Comparison of ENCODE assay signal across 9 cellular contexts in the genomic region with DNA sequence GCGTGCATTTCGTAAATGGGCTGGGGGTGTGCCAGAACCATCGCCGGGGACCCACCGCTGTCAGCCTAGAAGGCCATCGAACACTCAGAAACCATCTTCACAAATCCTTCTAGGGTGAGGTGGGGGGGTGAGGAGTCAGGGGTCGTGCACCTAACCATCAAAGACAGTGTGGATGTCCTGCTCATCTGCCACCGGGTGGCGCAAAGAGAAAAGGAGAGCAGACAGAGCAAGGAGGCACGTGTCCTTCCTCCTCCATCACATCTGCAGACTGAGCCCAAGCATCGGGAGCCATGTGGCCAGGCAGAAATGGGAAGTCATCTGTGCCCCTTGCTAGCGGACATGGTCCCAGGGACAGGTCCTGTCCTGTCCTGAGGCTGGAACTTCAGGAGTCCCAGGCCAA.
DNase-seq lines count a peak whose midpoint lies in the region; ATAC-seq and TF ChIP-seq lines count a peak whose summit lies in the region.
"Had no signal": no experiment of that assay in that cellular context is flagged by ENCODE, and none has a peak within 500 bp of the region (broad histone marks: within the 10 kb centered on the region; RNA-seq: fewer than 3 reads in every experiment).

No MANE protein-coding gene starts in this region.

- intact Hi-C loops in activated CD4-positive, alpha-beta T cell treated with anti-CD3 and anti-CD28 coated beads, Interleukin-2, amount 10 ng/mL, durations not matched to agents 24 days and 14 days (cut with micrococcal nuclease) = no loop called here
- intact Hi-C loops in Right ventricle myocardium superior (cut with DNase I) = no loop called here
- intact Hi-C loops in posterior cingulate gyrus (cut with DNase I) = loop anchor here (10.0 kb wide), 1 partner anchor 163 kb away; no protein-coding TSS in a partner anchor

- no peak overlapping the region for H3K4me3 Mint-ChIP-seq in activated CD4-positive, alpha-beta T cell treated with anti-CD3 and anti-CD28 coated beads, Interleukin-2, amount 10 ng/mL, durations not matched to agents 24 days and 14 days

- no peak overlapping the region for H3K4me3 ChIP-seq in AG04449 (ENCODE audit: low read depth, low read length)
- H3K4me3 ChIP-seq: tibial artery had no signal

- peaks cover 2% of the 10 kb centered on the region for H3K4me1 Mint-ChIP-seq in activated CD4-positive, alpha-beta T cell treated with anti-CD3 and anti-CD28 coated beads, Interleukin-2, amount 10 ng/mL, durations not matched to agents 24 days and 14 days

- H3K27me3 Mint-ChIP-seq in activated CD4-positive, alpha-beta T cell treated with anti-CD3 and anti-CD28 coated beads, Interleukin-2, amount 10 ng/mL, durations not matched to agents 24 days and 14 days = peaks cover 18% of the 10 kb centered on the region

- no peak overlapping the region for H3K27ac Mint-ChIP-seq in activated CD4-positive, alpha-beta T cell treated with anti-CD3 and anti-CD28 coated beads, Interleukin-2, amount 10 ng/mL, durations not matched to agents 24 days and 14 days

- H3K9me3 Mint-ChIP-seq in activated CD4-positive, alpha-beta T cell treated with anti-CD3 and anti-CD28 coated beads, Interleukin-2, amount 10 ng/mL, durations not matched to agents 24 days and 14 days = no peaks in the 10 kb centered on the region

- DNase-seq in AG04449 (ENCODE audit: low read depth, low spot score) (no peak), GM04504 (ENCODE audit: low read depth) (peak; percentile 58), NCI-H1930 (lab: John Stamatoyannopoulos, UW) (peak; percentile 31 to 44), Right ventricle myocardium superior (peak; percentile 56), posterior cingulate gyrus (peak in 9 of 10 donors; percentile 20 to 88 (median 35))
- peak; percentile 66 for DNase-seq in activated CD4-positive, alpha-beta T cell treated with anti-CD3 and anti-CD28 coated beads, Interleukin-2, amount 10 ng/mL, durations not matched to agents 24 days and 14 days

- ATAC-seq in Right ventricle myocardium superior (ENCODE audit: poor library complexity) (peak; percentile 75), GM18867 (IDR thresholded peaks at IDR 0.05; ENCODE audit: unreplicated experiment) (no peak), GM18858 (IDR thresholded peaks at IDR 0.05; ENCODE audit: unreplicated experiment) (no peak)

- peak; percentile 84 for TF ChIP-seq CTCF in AG04449 (IDR thresholded peaks at IDR 0.05; ENCODE audit: insufficient read depth, low read length, missing control alignments)

- POLR2A ChIA-PET in AG04449 (lab: Yijun Ruan, JAX) = no interaction called here

- CTCF ChIA-PET in AG04449 (lab: Yijun Ruan, JAX) = interaction anchor here (0.6 to 4.3 kb wide), 44 partner anchors 9 to 451 kb away, joined by 3 to 27 read pairs (median 4); a partner anchor contains a TSS

- no peaks in the 10 kb centered on the region for H3K36me3 Mint-ChIP-seq in activated CD4-positive, alpha-beta T cell treated with anti-CD3 and anti-CD28 coated beads, Interleukin-2, amount 10 ng/mL, durations not matched to agents 24 days and 14 days (ENCODE audit: low read depth)
